Comparison of ENCODE assay signal across 1 cellular context in the genomic region with DNA sequence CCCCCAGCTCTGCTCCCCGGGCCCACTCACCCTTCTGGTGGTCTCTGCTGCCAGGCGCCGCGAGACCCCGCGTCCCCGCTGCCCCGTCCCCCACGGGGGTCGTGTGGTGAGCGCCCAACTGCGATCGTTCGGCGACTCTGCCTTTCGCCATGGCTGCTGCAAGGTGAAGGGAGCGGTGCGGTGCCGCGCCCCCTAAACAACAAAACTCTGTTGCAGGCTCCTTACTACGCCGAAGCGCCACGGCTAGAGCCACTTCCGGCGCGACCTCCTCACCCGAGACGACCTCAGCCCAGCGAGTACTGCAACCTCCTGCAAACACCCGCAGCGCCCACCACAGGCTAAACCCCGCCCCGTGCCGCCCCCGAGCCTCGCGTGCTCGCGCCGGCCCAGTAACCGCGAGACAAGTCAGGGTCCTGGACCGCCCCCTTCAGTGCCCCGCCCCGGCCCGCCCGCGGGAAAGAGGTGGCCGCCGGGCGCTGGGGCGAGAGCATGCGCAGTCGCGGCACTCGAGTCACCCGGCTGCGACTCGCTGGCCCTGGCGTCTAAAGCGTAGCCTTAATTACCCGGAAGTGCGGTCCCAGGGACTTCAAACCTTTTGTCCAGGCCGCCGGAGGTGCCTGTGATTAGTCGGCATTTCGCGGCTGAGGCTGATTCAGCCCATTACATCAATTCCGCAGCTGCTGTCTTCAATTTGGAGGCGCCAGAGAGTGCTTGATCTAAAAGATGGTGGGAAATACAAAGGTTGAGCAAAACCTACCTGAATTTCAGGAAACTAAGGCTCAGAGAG.
TF ChIP-seq lines count a peak whose summit lies in the region.

A gene with protein sequence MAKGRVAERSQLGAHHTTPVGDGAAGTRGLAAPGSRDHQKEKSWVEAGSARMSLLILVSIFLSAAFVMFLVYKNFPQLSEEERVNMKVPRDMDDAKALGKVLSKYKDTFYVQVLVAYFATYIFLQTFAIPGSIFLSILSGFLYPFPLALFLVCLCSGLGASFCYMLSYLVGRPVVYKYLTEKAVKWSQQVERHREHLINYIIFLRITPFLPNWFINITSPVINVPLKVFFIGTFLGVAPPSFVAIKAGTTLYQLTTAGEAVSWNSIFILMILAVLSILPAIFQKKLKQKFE (minus strand): TSS at position 303 of the 787 bp plus-strand sequence. CDS start 152 bp downstream, at position 151.

TF ChIP-seq in H1, 55 proteins besides CTCF, POLR2A, EP300 and RAD21:
- peak; percentile 60 to 97; a peak in 1 of 4 replicates for TF ChIP-seq HDAC2 (IDR thresholded peaks at IDR 0.05; ENCODE audit: borderline replicate concordance in 1 of 2, low read depth in 2 of 2, low read length in 2 of 2)
- TF ChIP-seq SP1 (IDR thresholded peaks at IDR 0.05; ENCODE audit: low read depth, low read length): 0 out of 2 replicates have a peak, but pooled peaks have one; percentile 44
- TF ChIP-seq GABPA (IDR thresholded peaks at IDR 0.05; ENCODE audit: borderline replicate concordance, insufficient read depth, low read length): peak; percentile 85; the same call in 1 of the 2 replicates
- peak; percentile 95 for TF ChIP-seq TAF1 (IDR thresholded peaks at IDR 0.05; ENCODE audit: low read depth, low read length)
- peak; percentile 94; the same call in 1 of the 2 replicates for TF ChIP-seq RBBP5 (IDR thresholded peaks at IDR 0.05; ENCODE audit: borderline replicate concordance, low read depth, low read length)
- peak; percentile 59; the same call in 1 of the 2 replicates for TF ChIP-seq MAFK (IDR thresholded peaks at IDR 0.05; ENCODE audit: low read depth, low read length)
- TF ChIP-seq SIN3A (conservative IDR thresholded peaks at IDR 0.05 in 1 of 2, IDR thresholded peaks at IDR 0.05 in 1 of 2; ENCODE audit: low read depth in 1 of 2, low read length in 2 of 2): peak in 1 of 2 experiments; percentile 63; a peak in 2 of 4 replicates
- peak; percentile 65 for TF ChIP-seq BRCA1 (IDR thresholded peaks at IDR 0.05; ENCODE audit: low read depth, low read length)
- TF ChIP-seq, protein P1, sequence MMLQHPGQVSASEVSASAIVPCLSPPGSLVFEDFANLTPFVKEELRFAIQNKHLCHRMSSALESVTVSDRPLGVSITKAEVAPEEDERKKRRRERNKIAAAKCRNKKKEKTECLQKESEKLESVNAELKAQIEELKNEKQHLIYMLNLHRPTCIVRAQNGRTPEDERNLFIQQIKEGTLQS (IDR thresholded peaks at IDR 0.05; ENCODE audit: insufficient read depth, low read depth, low read length): peak; percentile 31; the same call in 1 of the 2 replicates
- peak; percentile 33 for TF ChIP-seq NANOG (IDR thresholded peaks at IDR 0.05; ENCODE audit: insufficient read depth, low read depth, low read length, poor library complexity, severe bottlenecking)
- TF ChIP-seq BCL11A (IDR thresholded peaks at IDR 0.05; ENCODE audit: low read depth in 2 of 2, low read length in 2 of 2): no peak
- TF ChIP-seq TBP (IDR thresholded peaks at IDR 0.05; ENCODE audit: low read depth, low read length): peak; percentile 85
- TF ChIP-seq, protein P2, sequence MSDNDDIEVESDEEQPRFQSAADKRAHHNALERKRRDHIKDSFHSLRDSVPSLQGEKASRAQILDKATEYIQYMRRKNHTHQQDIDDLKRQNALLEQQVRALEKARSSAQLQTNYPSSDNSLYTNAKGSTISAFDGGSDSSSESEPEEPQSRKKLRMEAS (IDR thresholded peaks at IDR 0.05): 0 out of 2 replicates have a peak, but pooled peaks have one; percentile 25
- peak; percentile 73 for TF ChIP-seq POLR2AphosphoS5 (IDR thresholded peaks at IDR 0.05; ENCODE audit: low read depth, low read length)
- TF ChIP-seq JUND (IDR thresholded peaks at IDR 0.05; ENCODE audit: low read length): peak; percentile 18; the same call in 1 of the 2 replicates
- TF ChIP-seq TAF7 (optimal IDR thresholded peaks at IDR 0.05; ENCODE audit: borderline replicate concordance, low read depth, low read length): peak; percentile 67
- TF ChIP-seq, protein P3, sequence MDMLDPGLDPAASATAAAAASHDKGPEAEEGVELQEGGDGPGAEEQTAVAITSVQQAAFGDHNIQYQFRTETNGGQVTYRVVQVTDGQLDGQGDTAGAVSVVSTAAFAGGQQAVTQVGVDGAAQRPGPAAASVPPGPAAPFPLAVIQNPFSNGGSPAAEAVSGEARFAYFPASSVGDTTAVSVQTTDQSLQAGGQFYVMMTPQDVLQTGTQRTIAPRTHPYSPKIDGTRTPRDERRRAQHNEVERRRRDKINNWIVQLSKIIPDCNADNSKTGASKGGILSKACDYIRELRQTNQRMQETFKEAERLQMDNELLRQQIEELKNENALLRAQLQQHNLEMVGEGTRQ (IDR thresholded peaks at IDR 0.05; ENCODE audit: low read length): 0 out of 2 replicates have a peak, but pooled peaks have one; percentile 23
- no peak; the same call in 1 of the 2 replicates for TF ChIP-seq GTF2F1 (IDR thresholded peaks at IDR 0.05; ENCODE audit: borderline replicate concordance, low read depth, low read length)
- TF ChIP-seq ATF2 (IDR thresholded peaks at IDR 0.05; ENCODE audit: low read length): peak; percentile 77; the same call in 1 of the 2 replicates
- TF ChIP-seq CHD1 (IDR thresholded peaks at IDR 0.05; ENCODE audit: low read depth, low read length): no peak
- TF ChIP-seq YY1 (IDR thresholded peaks at IDR 0.05; ENCODE audit: low read depth, low read length): peak; percentile 70
- TF ChIP-seq TEAD4 (IDR thresholded peaks at IDR 0.05; ENCODE audit: low read depth, low read length): no peak
- TF ChIP-seq CHD2 (IDR thresholded peaks at IDR 0.05; ENCODE audit: low read length): peak; percentile 84
- TF ChIP-seq SP2 (IDR thresholded peaks at IDR 0.05; ENCODE audit: low read length): no peak
- peak; percentile 70; the same call in 1 of the 2 replicates for TF ChIP-seq SP4 (IDR thresholded peaks at IDR 0.05; ENCODE audit: low read length)
- peak; percentile 77 for TF ChIP-seq PHF8 (conservative IDR thresholded peaks at IDR 0.05; ENCODE audit: low read depth, low read length)
- peak; percentile 94 for TF ChIP-seq CREB1 (IDR thresholded peaks at IDR 0.05)
- TF ChIP-seq EGR1 (IDR thresholded peaks at IDR 0.05; ENCODE audit: borderline replicate concordance, low read depth, low read length): peak; percentile 23; the same call in 1 of the 2 replicates
- 0 out of 2 replicates have a peak, but pooled peaks have one; percentile 33 for TF ChIP-seq SUZ12 (IDR thresholded peaks at IDR 0.05; ENCODE audit: low read length)
- TF ChIP-seq NRF1 (IDR thresholded peaks at IDR 0.05; ENCODE audit: low read depth, low read length): peak; percentile 76
- TF ChIP-seq FOSL1 (IDR thresholded peaks at IDR 0.05; ENCODE audit: insufficient read depth, low read depth, low read length): no peak
- TF ChIP-seq ASH2L (IDR thresholded peaks at IDR 0.05; ENCODE audit: low read length): peak; percentile 97
- peak; percentile 79 for TF ChIP-seq KDM4A (IDR thresholded peaks at IDR 0.05; ENCODE audit: low read depth, low read length, severe bottlenecking)
- TF ChIP-seq BACH1 (IDR thresholded peaks at IDR 0.05; ENCODE audit: low read length): peak; percentile 91
- no peak for TF ChIP-seq SAP30 (IDR thresholded peaks at IDR 0.05; ENCODE audit: insufficient read depth, insufficient replicate concordance, low read length)
